9 cellular contexts compared by ENCODE assay signal in genomic region chr10:75400769-75401568, GRCh38. TPM values are rescaled to one million over a fixed set of nuclear protein-coding genes. Genes with fewer than 3 reads are reported as not detected.
DNase-seq lines count a peak whose midpoint lies in the region; ATAC-seq and TF ChIP-seq lines count a peak whose summit lies in the region.
"Had no signal": no experiment of that assay in that cellular context is flagged by ENCODE, and none has a peak within 500 bp of the region (broad histone marks: within the 10 kb centered on the region; RNA-seq: fewer than 3 reads in every experiment).

No MANE protein-coding gene starts in this region.

- TF ChIP-seq EP300 in esophagus muscularis mucosa (IDR thresholded peaks at IDR 0.05), result no peak

- under 1% methylated on average over 23 of the region's 68 CpGs for WGBS in esophagus muscularis mucosa

- H3K4me1 Mint-ChIP-seq in naive thymus-derived CD8-positive, alpha-beta T cell, result peaks cover 12 to 36% (median 34%) of the 10 kb centered on the region in 4 donors

- peaks cover 23 to 72% (median 45%) of the 10 kb centered on the region in 5 donors for H3K27me3 Mint-ChIP-seq in naive thymus-derived CD8-positive, alpha-beta T cell

- peak overlapping the region; percentile 70 to 89 (median 81) for H3K4me3 Mint-ChIP-seq in naive thymus-derived CD8-positive, alpha-beta T cell

- peaks cover 0 to 7% (median 0%) of the 10 kb centered on the region in 9 donors for H3K9me3 Mint-ChIP-seq in naive thymus-derived CD8-positive, alpha-beta T cell

- H3K27ac ChIP-seq in esophagus muscularis mucosa (replicated peaks in 1 of 4), result peak overlapping the region; percentile 99 to 100 (median 100)

- H3K4me3 ChIP-seq in BE2C (ENCODE audit: low read depth, low read length), result peak overlapping the region; percentile 93
- H3K4me3 ChIP-seq in esophagus muscularis mucosa, result peak overlapping the region; percentile 86 to 100 (median 96)

- intact Hi-C loops in esophagus muscularis mucosa (cut with DNase I), result loop anchor here (2.0 to 10.0 kb wide), 5 partner anchors 216 to 901 kb away; no protein-coding TSS in a partner anchor

- H3K27ac Mint-ChIP-seq in naive thymus-derived CD8-positive, alpha-beta T cell, result no peak overlapping the region

- POLR2A ChIA-PET in naive thymus-derived CD8-positive, alpha-beta T cell (lab: Charles Lee), result no interaction called here

- H3K9me3 ChIP-seq in BE2C, result no peaks in the 10 kb centered on the region
- no peaks in the 10 kb centered on the region for H3K9me3 ChIP-seq in esophagus muscularis mucosa

- peaks cover 1 to 7% (median 4%) of the 10 kb centered on the region in 3 donors for H3K36me3 Mint-ChIP-seq in naive thymus-derived CD8-positive, alpha-beta T cell

- TF ChIP-seq CTCF in BE2C (IDR thresholded peaks at IDR 0.05; ENCODE audit: low read depth, low read length) (no peak), esophagus muscularis mucosa (IDR thresholded peaks at IDR 0.05) (peak in 1 of 3 experiments; percentile 1)

- ATAC-seq in GM18505 (IDR thresholded peaks at IDR 0.05; ENCODE audit: unreplicated experiment) (peak; percentile 11), HG03432 (IDR thresholded peaks at IDR 0.05; ENCODE audit: unreplicated experiment) (peak; percentile 30), GM21619 (IDR thresholded peaks at IDR 0.05; ENCODE audit: unreplicated experiment) (no peak)
- peak; percentile 36 to 37 for ATAC-seq in naive thymus-derived CD8-positive, alpha-beta T cell

- H3K27me3 ChIP-seq in BE2C (peaks cover 28% of the 10 kb centered on the region), esophagus muscularis mucosa (peaks cover 0 to 11% (median 0%) of the 10 kb centered on the region in 4 donors)

- peaks cover 13% of the 10 kb centered on the region for H3K36me3 ChIP-seq in BE2C
- peaks cover 12 to 18% (median 13%) of the 10 kb centered on the region in 4 donors for H3K36me3 ChIP-seq in esophagus muscularis mucosa

- no peak for TF ChIP-seq POLR2A in GM18505 (IDR thresholded peaks at IDR 0.05; ENCODE audit: borderline replicate concordance, extremely low read depth, insufficient read depth, insufficient read length)
- no peak for TF ChIP-seq POLR2A in esophagus muscularis mucosa (IDR thresholded peaks at IDR 0.05; ENCODE audit: low read depth)

- DNase-seq in BE2C, result peak; percentile 70
- peak; percentile 58 for DNase-seq in T1000 (lab: John Stamatoyannopoulos, UW)
- DNase-seq in esophagus muscularis mucosa (ENCODE audit: extremely low spot score), result no peak
- no peak for DNase-seq in naive thymus-derived CD8-positive, alpha-beta T cell
- DNase-seq in NCI-H128 (lab: John Stamatoyannopoulos, UW; ENCODE audit: unreplicated experiment), result no peak

- H3K4me1 ChIP-seq in BE2C (no peaks in the 10 kb centered on the region; the same call in 1 of the 2 replicates), esophagus muscularis mucosa (peaks cover 22 to 52% (median 42%) of the 10 kb centered on the region in 4 donors)

RNA-seq across cellular contexts. Expression of gene ZNF503, which starts 0.6 kb away (rescaled TPM):
- polyA plus RNA-seq in BE2C (2012; ENCODE audit: insufficient read depth, insufficient read length, low read depth), result 21.6 TPM
- 100 to 1,000 TPM in 1 of 4 donors, 10 to 100 TPM in 3; 21.2 to 101 (median 65.1) TPM for total RNA-seq in esophagus muscularis mucosa
- under 1 TPM; 0.11 to 0.13 TPM for total RNA-seq in naive thymus-derived CD8-positive, alpha-beta T cell
- polyA plus RNA-seq in naive thymus-derived CD8-positive, alpha-beta T cell, result not detected
- total RNA-seq: T-helper 1 cell treated with Interleukin-12 subunit alpha and Interleukin-12 subunit beta and Interleukin-4 antibody, amounts not matched to agents 30 ng/mL and 1 ng/mL, for 36 hours had no signal

RNA-seq across cellular contexts. Expression of gene LRMDA, which starts 30.5 kb away (rescaled TPM):
- polyA plus RNA-seq in BE2C (2012; ENCODE audit: insufficient read depth, insufficient read length, low read depth), result 1.4 TPM
- 10 to 100 TPM; 14.3 to 34.9 (median 26.5) TPM for total RNA-seq in esophagus muscularis mucosa
- not detected for total RNA-seq in naive thymus-derived CD8-positive, alpha-beta T cell
- not detected for polyA plus RNA-seq in naive thymus-derived CD8-positive, alpha-beta T cell
- total RNA-seq: T-helper 1 cell treated with Interleukin-12 subunit alpha and Interleukin-12 subunit beta and Interleukin-4 antibody, amounts not matched to agents 30 ng/mL and 1 ng/mL, for 36 hours had no signal

Comparison
In these comparisons a context has a peak if more than half of its experiments do, and no peak if none do; other contexts are left out.
1. DNase-seq: peak in BE2C (single experiment) and T1000 (single experiment); none in esophagus muscularis mucosa (single experiment), naive thymus-derived CD8-positive, alpha-beta T cell (0 of 10) and NCI-H128 (single experiment).
2. RNA of gene ZNF503, which starts 0.6 kb away (total RNA-seq): 21.2 to 101 TPM in esophagus muscularis mucosa; 0.11 to 0.13 TPM in naive thymus-derived CD8-positive, alpha-beta T cell; every median in the first group is over 10 times any median in the second.
3. RNA of gene LRMDA, which starts 30.5 kb away (total RNA-seq): 14.3 to 34.9 TPM in esophagus muscularis mucosa; not detected in naive thymus-derived CD8-positive, alpha-beta T cell; every median in the first group is over 10 times any median in the second.